Comparison of ENCODE assay signal across 10 cellular contexts in genomic region chr1:152398812-152399698, GRCh38. TPM values are rescaled to one million over a fixed set of nuclear protein-coding genes. Genes with fewer than 3 reads are reported as not detected.
DNase-seq lines count a peak whose midpoint lies in the region; ATAC-seq, FAIRE-seq and TF ChIP-seq lines count a peak whose summit lies in the region.
"Had no signal": no experiment of that assay in that cellular context is flagged by ENCODE, and none has a peak within 500 bp of the region (broad histone marks: within the 10 kb centered on the region; RNA-seq: fewer than 3 reads in every experiment).

No MANE protein-coding gene starts in this region.

- peak; percentile 42 for ATAC-seq in stimulated activated effector memory CD8-positive, alpha-beta T cell treated with anti-CD3 and anti-CD28 coated beads, Interleukin-12 subunit alpha, Interleukin-12 subunit beta, amount 100 ng/mL, for 72 hours
- ATAC-seq: WTC11 had no signal

- no peak for TF ChIP-seq POLR2A in testis (IDR thresholded peaks at IDR 0.05)

- no peak overlapping the region for H3K27ac Mint-ChIP-seq in activated CD4-positive, alpha-beta T cell treated with anti-CD3 and anti-CD28 coated beads, Interleukin-2, amount 10 ng/mL, durations not matched to agents 24 days and 14 days
- H3K27ac Mint-ChIP-seq in stimulated activated effector memory CD8-positive, alpha-beta T cell treated with anti-CD3 and anti-CD28 coated beads, Interleukin-12 subunit alpha, Interleukin-12 subunit beta, amount 100 ng/mL, for 72 hours: no peak overlapping the region
- H3K27ac Mint-ChIP-seq: WTC11 had no signal

- 38 to 59% methylated on average over 7 to 8 of the region's 8 CpGs for WGBS in testis, 2 donors

- H3K27me3 ChIP-seq in bronchial epithelial cell (ENCODE audit: control insufficient read depth, insufficient read depth, low read length) (peaks cover 14% of the 10 kb centered on the region), testis (no peaks in the 10 kb centered on the region)

- no peaks in the 10 kb centered on the region for H3K9me3 Mint-ChIP-seq in activated CD4-positive, alpha-beta T cell treated with anti-CD3 and anti-CD28 coated beads, Interleukin-2, amount 10 ng/mL, durations not matched to agents 24 days and 14 days
- H3K9me3 Mint-ChIP-seq in stimulated activated effector memory CD8-positive, alpha-beta T cell treated with anti-CD3 and anti-CD28 coated beads, Interleukin-12 subunit alpha, Interleukin-12 subunit beta, amount 100 ng/mL, for 72 hours: no peaks in the 10 kb centered on the region

- H3K4me1 ChIP-seq in testis: no peaks in the 10 kb centered on the region

- H3K36me3 ChIP-seq in bronchial epithelial cell (ENCODE audit: control insufficient read depth, insufficient read depth, low read length): no peaks in the 10 kb centered on the region
- no peaks in the 10 kb centered on the region for H3K36me3 ChIP-seq in testis (ENCODE audit: low read depth, missing control alignments)

- peaks cover 16% of the 10 kb centered on the region for H3K27me3 Mint-ChIP-seq in activated CD4-positive, alpha-beta T cell treated with anti-CD3 and anti-CD28 coated beads, Interleukin-2, amount 10 ng/mL, durations not matched to agents 24 days and 14 days

- intact Hi-C loops in activated CD4-positive, alpha-beta T cell treated with anti-CD3 and anti-CD28 coated beads, Interleukin-2, amount 10 ng/mL, durations not matched to agents 24 days and 14 days (cut with micrococcal nuclease): loop anchor here (2.0 kb wide), 1 partner anchor 60 kb away; no protein-coding TSS in a partner anchor
- intact Hi-C loops in testis (cut with DNase I; ENCODE audit: low total_unique reads): no loop called here

- H3K4me1 Mint-ChIP-seq in activated CD4-positive, alpha-beta T cell treated with anti-CD3 and anti-CD28 coated beads, Interleukin-2, amount 10 ng/mL, durations not matched to agents 24 days and 14 days: no peaks in the 10 kb centered on the region
- peaks cover 21% of the 10 kb centered on the region for H3K4me1 Mint-ChIP-seq in stimulated activated effector memory CD8-positive, alpha-beta T cell treated with anti-CD3 and anti-CD28 coated beads, Interleukin-12 subunit alpha, Interleukin-12 subunit beta, amount 100 ng/mL, for 72 hours
- H3K4me1 Mint-ChIP-seq: WTC11 had no signal

- H3K36me3 Mint-ChIP-seq in activated CD4-positive, alpha-beta T cell treated with anti-CD3 and anti-CD28 coated beads, Interleukin-2, amount 10 ng/mL, durations not matched to agents 24 days and 14 days (ENCODE audit: low read depth): no peaks in the 10 kb centered on the region
- H3K36me3 Mint-ChIP-seq in stimulated activated effector memory CD8-positive, alpha-beta T cell treated with anti-CD3 and anti-CD28 coated beads, Interleukin-12 subunit alpha, Interleukin-12 subunit beta, amount 100 ng/mL, for 72 hours: no peaks in the 10 kb centered on the region

- H3K4me3 Mint-ChIP-seq in activated CD4-positive, alpha-beta T cell treated with anti-CD3 and anti-CD28 coated beads, Interleukin-2, amount 10 ng/mL, durations not matched to agents 24 days and 14 days: no peak overlapping the region
- H3K4me3 Mint-ChIP-seq in stimulated activated effector memory CD8-positive, alpha-beta T cell treated with anti-CD3 and anti-CD28 coated beads, Interleukin-12 subunit alpha, Interleukin-12 subunit beta, amount 100 ng/mL, for 72 hours: no peak overlapping the region
- H3K4me3 Mint-ChIP-seq: WTC11 had no signal

- no peak overlapping the region for H3K4me3 ChIP-seq in bronchial epithelial cell (ENCODE audit: low read depth, low read length)
- no peak overlapping the region for H3K4me3 ChIP-seq in testis

- TF ChIP-seq CTCF in bronchial epithelial cell (IDR thresholded peaks at IDR 0.05; ENCODE audit: insufficient read depth, low read length, severe bottlenecking): peak; percentile 78
- TF ChIP-seq CTCF in testis (IDR thresholded peaks at IDR 0.05): no peak

- peak; percentile 62 for DNase-seq in activated CD4-positive, alpha-beta T cell treated with anti-CD3 and anti-CD28 coated beads, Interleukin-2, amount 10 ng/mL, durations not matched to agents 24 days and 14 days
- DNase-seq in activated CD4-positive, alpha-beta T cell treated with anti-CD3 and anti-CD28 coated beads for 1 hour: no peak
- peak; percentile 11 for DNase-seq in NCI-H2171 (lab: John Stamatoyannopoulos, UW)
- peak; percentile 58 for DNase-seq in bronchial epithelial cell (ENCODE audit: low read depth)
- no peak for DNase-seq in stimulated activated effector memory CD8-positive, alpha-beta T cell treated with anti-CD3 and anti-CD28 coated beads, Interleukin-12 subunit alpha, Interleukin-12 subunit beta, amount 100 ng/mL, for 72 hours (ENCODE audit: low spot score in 2 of 2)
- DNase-seq in testis: no peak
- no peak for DNase-seq in NCI-H2081 (lab: John Stamatoyannopoulos, UW)
- DNase-seq in activated naive CD4-positive, alpha-beta T cell treated with anti-CD3 and anti-CD28 coated beads, Interleukin-2, amount 50 U/mL, for 16 hours: no peak

- H3K9me3 ChIP-seq in testis: no peaks in the 10 kb centered on the region

- no peak overlapping the region for H3K27ac ChIP-seq in testis

- peak; percentile 91 for FAIRE-seq in bronchial epithelial cell (lab: Jason Lieb, UNC)
- FAIRE-seq: endometrium had no signal

RNA-seq across cellular contexts. Expression of gene CRNN, which starts 15.0 kb away (rescaled TPM):
- not detected in 2 replicates for total RNA-seq in activated CD4-positive, alpha-beta T cell treated with anti-CD3 and anti-CD28 coated beads, Interleukin-2, amount 10 ng/mL, durations not matched to agents 24 days and 14 days
- total RNA-seq in bronchial epithelial cell: 6.6 and 55.9 TPM in 2 replicates
- under 1 TPM; 0.16 to 0.43 TPM for total RNA-seq in testis
- not detected for polyA plus RNA-seq in testis (ENCODE audit: insufficient read depth, low read depth, low replicate concordance)
- total RNA-seq: WTC11 had no signal

RNA-seq across cellular contexts. Expression of gene FLG2, which starts 39.2 kb away (rescaled TPM):
- total RNA-seq in activated CD4-positive, alpha-beta T cell treated with anti-CD3 and anti-CD28 coated beads, Interleukin-2, amount 10 ng/mL, durations not matched to agents 24 days and 14 days: not detected in 2 replicates
- under 0.01 TPM in 2 replicates for total RNA-seq in bronchial epithelial cell
- total RNA-seq in testis: under 1 TPM; 0.08 to 0.31 TPM
- 0.03 TPM for polyA plus RNA-seq in testis (ENCODE audit: insufficient read depth, low read depth, low replicate concordance)
- total RNA-seq: WTC11 had no signal

Comparison
In these comparisons a context has a peak if more than half of its experiments do, and no peak if none do; other contexts are left out.
1. DNase-seq: peak in activated CD4-positive, alpha-beta T cell treated with anti-CD3 and anti-CD28 coated beads, Interleukin-2, amount 10 ng/mL, durations not matched to agents 24 days and 14 days (single experiment), NCI-H2171 (single experiment) and bronchial epithelial cell (single experiment); none in activated CD4-positive, alpha-beta T cell treated with anti-CD3 and anti-CD28 coated beads for 1 hour (single experiment), stimulated activated effector memory CD8-positive, alpha-beta T cell treated with anti-CD3 and anti-CD28 coated beads, Interleukin-12 subunit alpha, Interleukin-12 subunit beta, amount 100 ng/mL, for 72 hours (0 of 2), testis (single experiment), NCI-H2081 (0 of 2) and activated naive CD4-positive, alpha-beta T cell treated with anti-CD3 and anti-CD28 coated beads, Interleukin-2, amount 50 U/mL, for 16 hours (single experiment).